In the genomic region with DNA sequence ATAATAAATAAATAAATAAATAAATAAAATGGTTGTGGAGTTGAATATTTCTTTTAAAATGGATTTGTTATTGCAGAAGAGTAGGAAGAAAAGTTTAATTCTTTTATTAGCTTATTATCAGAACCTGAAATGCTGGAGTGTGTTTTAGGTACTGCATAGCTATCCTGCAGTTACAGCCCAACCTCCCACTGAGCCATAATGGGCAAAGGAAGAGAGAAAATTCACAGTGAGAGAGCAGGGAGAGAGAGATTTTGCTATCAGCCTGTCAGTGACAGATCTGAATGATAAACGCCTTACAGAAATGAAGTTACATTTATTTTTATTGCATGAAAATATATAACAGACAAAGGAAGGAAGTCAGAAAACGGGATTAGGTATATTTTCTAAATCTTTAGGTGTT, we compare ENCODE assay signal across 25 cellular contexts.
A peak's percentile ranks its signal among the peaks of the same experiment; 100 is the strongest.
DNase-seq lines count a peak whose midpoint lies in the region; ATAC-seq, FAIRE-seq and TF ChIP-seq lines count a peak whose summit lies in the region.
"Had no signal": no experiment of that assay in that cellular context is flagged by ENCODE, and none has a peak within 500 bp of the region (broad histone marks: within the 10 kb centered on the region; RNA-seq: fewer than 3 reads in every experiment).

No MANE protein-coding gene starts in this region.

- FAIRE-seq in frontal cortex (lab: Jason Lieb, UNC): no peak
- FAIRE-seq: G401.6, GM12892, HepG2, RCC 7860 had no signal

- ATAC-seq in GM18858 (IDR thresholded peaks at IDR 0.05; ENCODE audit: unreplicated experiment): no peak
- ATAC-seq: HepG2 had no signal

- no peak for TF ChIP-seq CTCF in A673 (conservative IDR thresholded peaks at IDR 0.05; ENCODE audit: low read depth, low read length)

- H3K27me3 ChIP-seq in A673 (replicated peaks; ENCODE audit: insufficient read depth, low read depth, low read length, poor library complexity) (no peaks in the 10 kb centered on the region), NT2/D1 (ENCODE audit: insufficient read depth, insufficient read length) (no peaks in the 10 kb centered on the region)
- H3K27me3 ChIP-seq: SJCRH30 had no signal

- H3K9ac ChIP-seq in NT2/D1 (ENCODE audit: insufficient read length, low read depth): no peak overlapping the region

- H3K4me1 ChIP-seq in A673 (ENCODE audit: insufficient read depth, low read length, poor library complexity, severe bottlenecking) (no peaks in the 10 kb centered on the region), NT2/D1 (ENCODE audit: insufficient read depth, insufficient read length) (no peaks in the 10 kb centered on the region)
- H3K4me1 ChIP-seq: SJCRH30 had no signal

- CTCF ChIA-PET in A673 (lab: Charles Lee): no interaction called here

- no peak overlapping the region for H3K4me3 ChIP-seq in A673 (ENCODE audit: low read depth, low read length, poor library complexity, severe bottlenecking)
- H3K4me3 ChIP-seq in NT2/D1 (ENCODE audit: insufficient read length, low read depth): no peak overlapping the region
- H3K4me3 ChIP-seq: SJCRH30 had no signal

- no TSS peak for BruUV-seq in A673 (replicated peaks; lab: Mats Ljungman, UMichigan)

- no peaks in the 10 kb centered on the region for H3K9me3 ChIP-seq in A673 (ENCODE audit: low read depth, low read length, poor library complexity, severe bottlenecking)
- H3K9me3 ChIP-seq in NT2/D1 (ENCODE audit: insufficient read depth, low read length): no peaks in the 10 kb centered on the region

- DNase-seq in A673 (ENCODE audit: low spot score) (peak; percentile 28), NT2/D1 (ENCODE audit: low read depth, low spot score) (peak; percentile 38), iPS-NIHi7 (ENCODE audit: extremely low spot score) (peak; percentile 33), frontal cortex (ENCODE audit: low spot score in 2 of 2) (no peak), NCI-H526 (lab: John Stamatoyannopoulos, UW) (no peak)
- DNase-seq in activated CD4-positive, alpha-beta T cell treated with anti-CD3 and anti-CD28 coated beads, Interleukin-2, amount 50 U/mL, for 4 hours: no peak
- DNase-seq: 8988T; AML-193; CD8-positive, alpha-beta memory T cell; HFFc6; KBM-7; MM.1S; NCI-H1092 treated with DMSO at 0.1 percent for 48 hours; NCI-H1436 treated with DMSO at 0.1 percent for 48 hours; NCI-H1930; NCI-H226; NCI-H510A treated with DMSO at 0.1 percent for 48 hours; NCI-H82; SJCRH30 had no signal

- no peaks in the 10 kb centered on the region for H3K36me3 ChIP-seq in A673 (ENCODE audit: insufficient read depth, low read length, poor library complexity, severe bottlenecking)
- no peaks in the 10 kb centered on the region for H3K36me3 ChIP-seq in NT2/D1 (ENCODE audit: insufficient read depth, insufficient read length, low read length)
- H3K36me3 ChIP-seq: SJCRH30 had no signal

- intact Hi-C loops in A673 (cut with micrococcal nuclease; ENCODE audit: unreplicated experiment): no loop called here

- POLR2A ChIA-PET in A673 (lab: Charles Lee; ENCODE audit: low non-redundant PET): no interaction called here

- H3K27ac ChIP-seq in A673 (ENCODE audit: low read depth, low read length, poor library complexity, severe bottlenecking) (no peak overlapping the region), cingulate gyrus (ENCODE audit: low read depth, low read length) (peak overlapping the region; percentile 42)
- H3K27ac ChIP-seq: SJCRH30 had no signal

Comparison
In these comparisons a context has a peak if more than half of its experiments do, and no peak if none do; other contexts are left out.
1. DNase-seq: peak in A673 (single experiment), NT2/D1 (single experiment) and iPS-NIHi7 (single experiment); none in frontal cortex (0 of 2), activated CD4-positive, alpha-beta T cell treated with anti-CD3 and anti-CD28 coated beads, Interleukin-2, amount 50 U/mL, for 4 hours (0 of 2) and NCI-H526 (0 of 2).